Comparison of ENCODE assay signal across 9 cellular contexts in the genomic region with DNA sequence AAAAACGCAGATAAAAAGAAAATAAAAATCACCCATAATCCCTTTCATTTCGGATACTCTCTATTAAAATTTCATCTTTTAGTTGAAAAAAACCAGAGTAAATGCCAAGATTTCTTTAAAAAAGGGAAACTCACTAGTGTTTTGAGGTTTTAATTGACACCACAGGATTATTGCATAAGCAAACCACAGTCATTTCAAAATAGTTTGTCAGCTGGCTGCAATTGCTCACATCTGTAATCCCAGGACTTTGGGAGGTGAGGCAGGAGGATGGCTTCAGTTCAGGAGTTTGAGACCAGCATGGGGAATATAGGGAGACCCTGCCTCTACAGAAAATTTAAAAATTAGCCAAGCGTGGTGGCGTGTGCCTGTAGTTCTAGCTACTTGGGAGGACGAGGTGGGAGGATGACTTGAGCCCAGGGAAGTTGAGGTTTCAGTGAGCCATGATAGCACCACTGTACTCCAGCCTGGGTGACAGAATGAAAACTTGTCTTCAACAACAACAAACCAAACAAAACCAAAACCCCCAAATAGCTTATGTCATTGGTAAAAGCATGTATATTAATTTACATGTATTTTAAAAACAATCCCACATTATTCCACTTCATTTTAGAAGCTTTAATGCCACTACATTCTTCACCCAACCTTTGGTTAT. TPM values are rescaled to one million over a fixed set of nuclear protein-coding genes. Genes with fewer than 3 reads are reported as not detected.
DNase-seq lines count a peak whose midpoint lies in the region; ATAC-seq, FAIRE-seq and TF ChIP-seq lines count a peak whose summit lies in the region.
"Had no signal": no experiment of that assay in that cellular context is flagged by ENCODE, and none has a peak within 500 bp of the region (broad histone marks: within the 10 kb centered on the region; RNA-seq: fewer than 3 reads in every experiment).

No MANE protein-coding gene starts in this region.

- in situ Hi-C loops in astrocyte of the cerebellum (cut with HindIII; ENCODE audit: low sequenced_read_pairs) = no loop called here
- in situ Hi-C loops in HepG2 (cut with HindIII; ENCODE audit: extremely low pct_ligation_motif_present, low pct_unique_long_range_greater_than_20kb) = no loop called here

- H3K9me3 ChIP-seq in CD4-positive, alpha-beta T cell (ENCODE audit: control insufficient read depth, low read length) = no peaks in the 10 kb centered on the region
- no peaks in the 10 kb centered on the region for H3K9me3 ChIP-seq in HepG2 (ENCODE audit: low read length)

- peaks cover 61% of the 10 kb centered on the region for H3K4me1 Mint-ChIP-seq in CD4-positive, alpha-beta T cell (ENCODE audit: low read depth)

- H3K27ac ChIP-seq in CD4-positive, alpha-beta T cell (ENCODE audit: low read depth, low read length) = no peak overlapping the region
- no peak overlapping the region for H3K27ac ChIP-seq in HepG2 (ENCODE audit: extremely low read length, insufficient read depth, low read length)

- TF ChIP-seq RAD21 in HepG2 (CRISPR knock-in tag; IDR thresholded peaks at IDR 0.05) = no peak

- peaks cover 4% of the 10 kb centered on the region for H3K36me3 Mint-ChIP-seq in CD4-positive, alpha-beta T cell (ENCODE audit: low read depth)

- TF ChIP-seq CTCF in CD4-positive, alpha-beta T cell (IDR thresholded peaks at IDR 0.05) = no peak
- TF ChIP-seq CTCF in astrocyte of the cerebellum (IDR thresholded peaks at IDR 0.05; ENCODE audit: low read depth, low read length, missing control alignments) (no peak), HepG2 (CRISPR knock-in tag; IDR thresholded peaks at IDR 0.05) (no peak)

- no peak overlapping the region for H3K9ac ChIP-seq in HepG2 (ENCODE audit: insufficient read depth, low read depth, low read length)

- no TSS peak for BruUV-seq in HepG2 (replicated peaks; lab: Mats Ljungman, UMichigan)

- no peaks in the 10 kb centered on the region for H3K36me3 ChIP-seq in HepG2 (replicated peaks in 1 of 2; ENCODE audit: control insufficient read depth in 1 of 2, insufficient read depth in 2 of 2, low read length in 2 of 2)

- TF ChIP-seq EP300 in HepG2 (IDR thresholded peaks at IDR 0.05; ENCODE audit: low read depth in 2 of 2, low read length in 2 of 2) = no peak
- no peak for TF ChIP-seq EP300 in HepG2 (CRISPR knock-in tag; IDR thresholded peaks at IDR 0.05; ENCODE audit: borderline replicate concordance)

- no peak for ATAC-seq in CD4-positive, alpha-beta T cell (ENCODE audit: poor library complexity)
- ATAC-seq in HepG2 = no peak
- ATAC-seq in activated CD4-positive, CD25-positive, alpha-beta regulatory T cell treated with anti-CD3 and anti-CD28 coated beads, Interleukin-2, amount 50 U/mL, for 24 hours = no peak

- H3K27ac Mint-ChIP-seq in CD4-positive, alpha-beta T cell = peak overlapping the region; percentile 58

- H2AFZ ChIP-seq in HepG2 (ENCODE audit: low read length) = no peak overlapping the region

- CTCF ChIA-PET in CD4-positive, alpha-beta T cell (lab: Charles Lee) = no interaction called here
- CTCF ChIA-PET in HepG2 (lab: Yijun Ruan, JAX; ENCODE audit: low intra/inter-chr PET ratio, low total read pairs) = no interaction called here

- H3K4me3 ChIP-seq in astrocyte of the cerebellum (ENCODE audit: low read depth, low read length) (no peak overlapping the region), HepG2 (replicated peaks in 1 of 3; ENCODE audit: insufficient read depth in 1 of 3, low read depth in 2 of 3, low read length in 3 of 3) (no peak overlapping the region)

- H3K4me1 ChIP-seq in HepG2 (ENCODE audit: insufficient read depth, low read length) = peaks cover 11% of the 10 kb centered on the region

- no peaks in the 10 kb centered on the region for H3K79me2 ChIP-seq in HepG2 (ENCODE audit: insufficient read depth, low read length)

- H3K4me3 Mint-ChIP-seq in CD4-positive, alpha-beta T cell = no peak overlapping the region

- no peaks in the 10 kb centered on the region for H3K27me3 ChIP-seq in CD4-positive, alpha-beta T cell (ENCODE audit: control insufficient read depth, insufficient read depth, low read length)
- no peaks in the 10 kb centered on the region for H3K27me3 ChIP-seq in HepG2 (ENCODE audit: control insufficient read depth in 1 of 2, insufficient read depth in 2 of 2, low read length in 2 of 2)

- no peaks in the 10 kb centered on the region for H3K9me3 Mint-ChIP-seq in CD4-positive, alpha-beta T cell

- no peak for TF ChIP-seq POLR2A in HepG2 (IDR thresholded peaks at IDR 0.05; ENCODE audit: insufficient read depth in 1 of 2, low read depth in 2 of 2, low read length in 2 of 2)

- intact Hi-C loops in CD4-positive, alpha-beta T cell (cut with DNase I, micrococcal nuclease) = no loop called here
- intact Hi-C loops in HepG2 (cut with micrococcal nuclease; ENCODE audit: unreplicated experiment) = no loop called here

- WGBS in HepG2 (ENCODE audit: low lambda C conversion rate) = 95% methylated on average over 5 of the region's 5 CpGs

- POLR2A ChIA-PET in CD4-positive, alpha-beta T cell (lab: Charles Lee) = no interaction called here
- POLR2A ChIA-PET in HepG2 (lab: Yijun Ruan, JAX) = no interaction called here

- no peaks in the 10 kb centered on the region for H4K20me1 ChIP-seq in HepG2 (ENCODE audit: insufficient read depth, low read length)

- DNase-seq in CD4-positive, alpha-beta T cell = no peak
- DNase-seq in KG1 (lab: John Stamatoyannopoulos, UW) = peak; percentile 48
- DNase-seq in astrocyte of the cerebellum (ENCODE audit: low read depth) = peak; percentile 78
- no peak for DNase-seq in HepG2 (ENCODE audit: low spot score)
- no peak for DNase-seq in NCI-H2196 (lab: John Stamatoyannopoulos, UW; ENCODE audit: unreplicated experiment)
- DNase-seq in putamen (ENCODE audit: low spot score) = no peak
- no peak for DNase-seq in NCI-H82 treated with DMSO at 0.1 percent for 48 hours (lab: John Stamatoyannopoulos, UW; ENCODE audit: unreplicated experiment)
- DNase-seq: activated CD4-positive, CD25-positive, alpha-beta regulatory T cell treated with anti-CD3 and anti-CD28 coated beads, Interleukin-2, amount 50 U/mL, for 72 hours had no signal

- H3K4me2 ChIP-seq in HepG2 (ENCODE audit: low read depth, low read length) = no peak overlapping the region

- no peak for FAIRE-seq in HepG2 (lab: Jason Lieb, UNC)

- no peaks in the 10 kb centered on the region for H3K27me3 Mint-ChIP-seq in CD4-positive, alpha-beta T cell

TF ChIP-seq in HepG2, 621 proteins besides CTCF, POLR2A, EP300 and RAD21:
- no peak for TF ChIP-seq ATF7-NPFF (CRISPR knock-in tag; IDR thresholded peaks at IDR 0.05; ENCODE audit: low read depth)
- TF ChIP-seq CEBPB (IDR thresholded peaks at IDR 0.05; ENCODE audit: borderline replicate concordance, low read depth, low read length) = 0 out of 2 replicates have a peak, but pooled peaks have one; percentile 8

RNA-seq across cellular contexts. Expression of a gene that starts 48.8 kb away (rescaled TPM):
- total RNA-seq in CD4-positive, alpha-beta T cell = 10 to 100 TPM; 87.4 to 92.6 TPM
- total RNA-seq in HepG2 (2016; rRNA removed; fragmentation: Illumina TruSeq; extraction: Trizol) = 13.3 and 19.5 TPM in 2 replicates
- 3.3 and 4.7 TPM in 2 replicates for total RNA-seq in HepG2 (2016; cell fraction: cytosol; rRNA removed; fragmentation: Illumina TruSeq; extraction: Trizol; ENCODE audit: low read depth)
- total RNA-seq in HepG2 (2016; cell fraction: insoluble cytoplasmic fraction; rRNA removed; fragmentation: Illumina TruSeq; extraction: Trizol) = 13.6 and 17.1 TPM in 2 replicates
- total RNA-seq in HepG2 (2016; cell fraction: membrane; rRNA removed; fragmentation: Illumina TruSeq; extraction: Trizol) = 4.5 and 4.9 TPM in 2 replicates
- total RNA-seq in HepG2 (2016; cell fraction: nucleus; rRNA removed; fragmentation: Illumina TruSeq; extraction: Trizol) = 24.4 and 24.6 TPM in 2 replicates
- polyA plus RNA-seq in HepG2 (2011; rRNA removed) = 6.2 and 6.4 TPM in 2 replicates
- 3.3 and 4.5 TPM in 2 replicates for polyA plus RNA-seq in HepG2 (2011; cell fraction: cytosol; rRNA removed)
- 21.7 and 22.7 TPM in 2 replicates for polyA plus RNA-seq in HepG2 (2011; cell fraction: nucleus; rRNA removed)
- polyA plus RNA-seq in HepG2 (2012) = 4.5 and 5.0 TPM in 2 replicates
- polyA plus RNA-seq in HepG2 (2016; cell fraction: cytosol; fragmentation: Illumina TruSeq; extraction: Trizol; ENCODE audit: low read depth) = 0.34 and 0.63 TPM in 2 replicates
- 7.2 and 9.1 TPM in 2 replicates for polyA plus RNA-seq in HepG2 (2016; cell fraction: insoluble cytoplasmic fraction; fragmentation: Illumina TruSeq; extraction: Trizol; ENCODE audit: low read depth)
- polyA plus RNA-seq in HepG2 (2016; cell fraction: membrane; fragmentation: Illumina TruSeq; extraction: Trizol; ENCODE audit: low read depth) = 0.87 and 1.0 TPM in 2 replicates
- 13.5 and 14.3 TPM in 2 replicates for polyA plus RNA-seq in HepG2 (2016; cell fraction: nucleus; fragmentation: Illumina TruSeq; extraction: Trizol; ENCODE audit: insufficient read depth, low read depth)
- 21.2 and 137 TPM in 2 replicates for polyA minus RNA-seq in HepG2 (2011; rRNA and poly(A)+ RNA removed; ENCODE audit: low replicate concordance)
- polyA minus RNA-seq in HepG2 (2011; cell fraction: cytosol; rRNA and poly(A)+ RNA removed) = 9.4 and 14.6 TPM in 2 replicates
- 55.6 and 61.7 TPM in 2 replicates for polyA minus RNA-seq in HepG2 (2011; cell fraction: nucleus; rRNA and poly(A)+ RNA removed)

Comparison
In these comparisons a context has a peak if more than half of its experiments do, and no peak if none do; other contexts are left out.
1. DNase-seq: peak in KG1 (single experiment) and astrocyte of the cerebellum (single experiment); none in CD4-positive, alpha-beta T cell (0 of 10), HepG2 (single experiment), NCI-H2196 (single experiment), putamen (single experiment) and NCI-H82 treated with DMSO at 0.1 percent for 48 hours (single experiment).